ENCODE assay signal across 2 cellular contexts in genomic region chr3:17398959-17399551, GRCh38.
TF ChIP-seq lines count a peak whose summit lies in the region.

No MANE protein-coding gene starts in this region.

TF ChIP-seq in GM12878, 131 proteins besides CTCF, POLR2A, EP300 and RAD21 (continued from another document and continues in another):
- TF ChIP-seq IRF5 (IDR thresholded peaks at IDR 0.05; ENCODE audit: borderline replicate concordance): no peak
- TF ChIP-seq TAF1 (IDR thresholded peaks at IDR 0.05; ENCODE audit: borderline replicate concordance, low read depth, low read length): no peak
- TF ChIP-seq SKIL (IDR thresholded peaks at IDR 0.05; ENCODE audit: low read depth, poor library complexity, severe bottlenecking): peak; percentile 46
- TF ChIP-seq BHLHE40 (IDR thresholded peaks at IDR 0.05; ENCODE audit: borderline replicate concordance in 1 of 2, low read depth in 2 of 2, low read length in 1 of 2): peak; percentile 27 to 33; a peak in 1 of 4 replicates
- TF ChIP-seq NFIC (IDR thresholded peaks at IDR 0.05; ENCODE audit: low read depth, low read length): peak; percentile 75; the same call in 1 of the 2 replicates
- TF ChIP-seq STAT3 (IDR thresholded peaks at IDR 0.05; ENCODE audit: low read depth, low read length): 0 out of 2 replicates have a peak, but pooled peaks have one; percentile 59
- TF ChIP-seq JUND (IDR thresholded peaks at IDR 0.05; ENCODE audit: low read depth, low read length): peak; percentile 50; the same call in 1 of the 2 replicates
- TF ChIP-seq HDAC2 (IDR thresholded peaks at IDR 0.05): no peak
- no peak for TF ChIP-seq YY1 (IDR thresholded peaks at IDR 0.05; ENCODE audit: low read depth, low read length)
- TF ChIP-seq BCL11A (IDR thresholded peaks at IDR 0.05; ENCODE audit: low read depth, low read length): peak; percentile 82
- no peak for TF ChIP-seq ZNF207 (IDR thresholded peaks at IDR 0.05; ENCODE audit: borderline replicate concordance)
- peak; percentile 88 for TF ChIP-seq BMI1 (IDR thresholded peaks at IDR 0.05; ENCODE audit: borderline replicate concordance)
- no peak for TF ChIP-seq E2F8 (IDR thresholded peaks at IDR 0.05; ENCODE audit: low read depth, partially characterized antibody)
- TF ChIP-seq KDM1A (IDR thresholded peaks at IDR 0.05; ENCODE audit: borderline replicate concordance): no peak
- TF ChIP-seq BACH1 (IDR thresholded peaks at IDR 0.05; ENCODE audit: borderline replicate concordance): peak; percentile 95
- 0 out of 2 replicates have a peak, but pooled peaks have one; percentile 43 for TF ChIP-seq CHD2 (IDR thresholded peaks at IDR 0.05; ENCODE audit: borderline replicate concordance, low read depth, low read length)
- TF ChIP-seq GATAD2B (conservative IDR thresholded peaks at IDR 0.05; ENCODE audit: low read depth): peak; percentile 87
- no peak for TF ChIP-seq CEBPB (IDR thresholded peaks at IDR 0.05; ENCODE audit: borderline replicate concordance in 1 of 2, low read depth in 2 of 2, low read length in 2 of 2)
- peak; percentile 99 for TF ChIP-seq SPI1 (IDR thresholded peaks at IDR 0.05; ENCODE audit: borderline replicate concordance, insufficient read depth, low read depth, low read length)
- peak; percentile 57 for TF ChIP-seq ATF7 (IDR thresholded peaks at IDR 0.05; ENCODE audit: low read depth)
- no peak for TF ChIP-seq RBBP5 (conservative IDR thresholded peaks at IDR 0.05)
- TF ChIP-seq ELK1 (IDR thresholded peaks at IDR 0.05; ENCODE audit: low read depth, low read length): no peak
- no peak for TF ChIP-seq SREBF2 (IDR thresholded peaks at IDR 0.05; ENCODE audit: low read length)
- 0 out of 3 replicates have a peak, but pooled peaks have one; percentile 38 for TF ChIP-seq POU2F2 (IDR thresholded peaks at IDR 0.05; ENCODE audit: borderline replicate concordance, low read depth, low read length)

TF ChIP-seq in HepG2, 621 proteins besides CTCF, POLR2A, EP300 and RAD21 (continued from another document):
- TF ChIP-seq MXD3 (CRISPR knock-in tag; IDR thresholded peaks at IDR 0.05) (no peak), ZBTB20 (CRISPR knock-in tag; IDR thresholded peaks at IDR 0.05; ENCODE audit: borderline replicate concordance, low read depth) (no peak), ZNF576 (CRISPR knock-in tag; IDR thresholded peaks at IDR 0.05) (no peak), HES4 (CRISPR knock-in tag; IDR thresholded peaks at IDR 0.05; ENCODE audit: borderline replicate concordance) (no peak), ZNF639 (CRISPR knock-in tag; conservative IDR thresholded peaks at IDR 0.05) (no peak), KDM4B (CRISPR knock-in tag; IDR thresholded peaks at IDR 0.05) (no peak), ARHGAP35 (CRISPR knock-in tag; IDR thresholded peaks at IDR 0.05; ENCODE audit: borderline replicate concordance) (no peak), RERE (CRISPR knock-in tag; IDR thresholded peaks at IDR 0.05; ENCODE audit: low read depth) (no peak)
TF ChIP-seq in HepG2: peak in this region for 0.
